Comparison of ENCODE assay signal across 8 cellular contexts in genomic region chr5:39586185-39586584, GRCh38.
"Had no signal": no experiment of that assay in that cellular context is flagged by ENCODE, and none has a peak within 500 bp of the region (broad histone marks: within the 10 kb centered on the region; RNA-seq: fewer than 3 reads in every experiment).

No MANE protein-coding gene starts in this region.

- ATAC-seq: HCT116, HepG2 had no signal

- H3K4me3 Mint-ChIP-seq: HFFc6, IgD-negative memory B cell had no signal

- H3K9me3 ChIP-seq: HAP-1 had no signal

- H3K27ac Mint-ChIP-seq: HFFc6, IgD-negative memory B cell had no signal

- H3K27ac ChIP-seq: HL-60 had no signal

- H3K36me3 ChIP-seq: HAP-1 had no signal

- H3K9me3 Mint-ChIP-seq: HFFc6, IgD-negative memory B cell had no signal

- H3K4me1 ChIP-seq: HAP-1 had no signal

- H3K4me3 ChIP-seq: HAP-1 had no signal

- H3K36me3 Mint-ChIP-seq: IgD-negative memory B cell had no signal

- DNase-seq: H7, HFFc6, KBM-7 had no signal

- FAIRE-seq: HepG2 had no signal
